In genomic region chr7:95321720-95322119, GRCh38 we compare ENCODE assay signal across 9 cellular contexts. TPM values are rescaled to one million over a fixed set of nuclear protein-coding genes. Genes with fewer than 3 reads are reported as not detected.
"Had no signal": no experiment of that assay in that cellular context is flagged by ENCODE, and none has a peak within 500 bp of the region (broad histone marks: within the 10 kb centered on the region; RNA-seq: fewer than 3 reads in every experiment).

No MANE protein-coding gene starts in this region.

- ATAC-seq: K562 had no signal

- FAIRE-seq: HTR-8/SVneo, K562 had no signal

- H3K4me3 ChIP-seq: K562 had no signal

- H3K4me2 ChIP-seq: KMS-11 had no signal

- H3K9ac ChIP-seq: KMS-11 had no signal

- DNase-seq: IMR-90, KBM-7, KG1 had no signal

- H3K27ac ChIP-seq: HL-60, KMS-11 had no signal

RNA-seq across cellular contexts. Expression of gene PON1, which starts 2.6 kb away (rescaled TPM):
- total RNA-seq: HT1080, IMR-90, K562 had no signal
- polyA plus RNA-seq: IgD-negative memory B cell, IMR-90, K562 had no signal
